Comparison of ENCODE assay signal across 33 cellular contexts in the genomic region with DNA sequence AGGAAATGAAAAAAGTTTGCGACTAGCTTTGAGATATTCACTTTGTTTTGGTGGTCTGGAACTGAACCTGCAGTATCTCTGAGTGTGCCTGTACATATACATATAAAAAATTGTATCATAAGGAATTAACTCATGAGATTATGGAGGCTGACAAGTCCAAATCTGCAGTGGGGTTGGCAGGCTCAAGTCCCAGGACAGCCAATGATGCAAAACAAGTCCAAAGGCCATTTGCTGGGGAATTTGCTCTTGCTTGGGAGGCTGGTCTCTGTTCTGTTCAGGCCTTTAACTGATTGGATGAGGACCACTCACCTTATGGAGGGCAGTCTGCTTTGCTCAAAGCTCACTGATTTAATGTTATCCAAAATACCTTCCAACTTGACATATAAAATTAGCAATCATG.
"Had no signal": no experiment of that assay in that cellular context is flagged by ENCODE, and none has a peak within 500 bp of the region (broad histone marks: within the 10 kb centered on the region; RNA-seq: fewer than 3 reads in every experiment).

No MANE protein-coding gene starts in this region.

- H3K4me3 Mint-ChIP-seq: activated B cell treated with CpG ODN at 0.5 μM for 24 hours; activated CD8-positive, alpha-beta T cell treated with anti-CD3 and anti-CD28 coated beads for 36 hours; activated naive CD8-positive, alpha-beta T cell; activated T-cell treated with anti-CD3 and anti-CD28 coated beads, Interleukin-2, amount 50 U/mL, for 4 hours; activated T-helper 17 cell treated with anti-CD3 and anti-CD28 coated beads, Interleukin-2, amount 50 U/mL, for 72 hours; central memory CD8-positive, alpha-beta T cell; dendritic cell treated with granulocyte-macrophage colony-stimulating factor and Interleukin-4, amounts not matched to agents 40 ng/mL and 50 ng/mL, for 4 days; T-helper 17 cell; T-helper 2 cell treated with Interferon-gamma antibody and Interleukin-4, amounts not matched to agents 5 μg/mL and 100 μg/mL, for 36 hours had no signal

- DNase-seq: activated B cell treated with CpG ODN at 0.5 μM for 24 hours; activated CD4-positive, alpha-beta T cell treated with anti-CD3 and anti-CD28 coated beads for 48 hours; activated CD4-positive, alpha-beta T cell treated with anti-CD3 and anti-CD28 coated beads, Interleukin-2, amount 50 U/mL, for 1 hour; activated CD4-positive, alpha-beta T cell treated with anti-CD3 and anti-CD28 coated beads, Interleukin-2, amount 50 U/mL, for 48 hours; activated CD8-positive, alpha-beta memory T cell treated with anti-CD3 and anti-CD28 coated beads for 24 hours; activated CD8-positive, alpha-beta T cell treated with anti-CD3 and anti-CD28 coated beads for 36 hours; activated effector memory CD4-positive, alpha-beta T cell treated with Interleukin-2 at 50 U/mL for 16 hours; activated gamma-delta T cell treated with Interleukin-2 at 50 U/mL for 16 hours; activated naive CD4-positive, alpha-beta T cell treated with anti-CD3 and anti-CD28 coated beads, Interleukin-2, amount 50 U/mL, for 16 hours; activated naive CD4-positive, alpha-beta T cell treated with Interleukin-2 at 50 U/mL for 16 hours; activated T-cell treated with anti-CD3 and anti-CD28 coated beads, Interleukin-2, amount 50 U/mL, for 4 hours; amniotic stem cell; anterior cingulate cortex; brain microvascular endothelial cell; dorsolateral prefrontal cortex; effector memory CD4-positive, alpha-beta T cell; erythroblast; foreskin keratinocyte; gastrocnemius medialis; SW 1271; T-helper 1 cell; T-helper 17 cell; T1000; WERI-Rb-1 had no signal

- H3K36me3 Mint-ChIP-seq: activated naive CD8-positive, alpha-beta T cell had no signal

- ATAC-seq: activated CD4-positive, CD25-positive, alpha-beta regulatory T cell treated with anti-CD3 and anti-CD28 coated beads, Interleukin-2, amount 50 U/mL, for 24 hours; activated CD8-positive, alpha-beta T cell treated with anti-CD3 and anti-CD28 coated beads for 36 hours; activated T-cell treated with anti-CD3 and anti-CD28 coated beads, Interleukin-2, amount 50 U/mL, for 4 hours; activated T-helper 17 cell treated with anti-CD3 and anti-CD28 coated beads, Interleukin-2, amount 50 U/mL, for 72 hours; foreskin keratinocyte; gastrocnemius medialis; T-helper 17 cell had no signal

- H3K9me3 ChIP-seq: esophagus muscularis mucosa, gastrocnemius medialis had no signal

- H3K9me3 Mint-ChIP-seq: activated B cell treated with CpG ODN at 0.5 μM for 24 hours; activated CD8-positive, alpha-beta T cell treated with anti-CD3 and anti-CD28 coated beads for 36 hours; activated T-cell treated with anti-CD3 and anti-CD28 coated beads, Interleukin-2, amount 50 U/mL, for 4 hours; activated T-helper 17 cell treated with anti-CD3 and anti-CD28 coated beads, Interleukin-2, amount 50 U/mL, for 72 hours; central memory CD8-positive, alpha-beta T cell; dendritic cell treated with granulocyte-macrophage colony-stimulating factor and Interleukin-4, amounts not matched to agents 40 ng/mL and 50 ng/mL, for 4 days; T-helper 2 cell treated with Interferon-gamma antibody and Interleukin-4, amounts not matched to agents 5 μg/mL and 100 μg/mL, for 36 hours had no signal

- H3K27me3 ChIP-seq: brain microvascular endothelial cell, dorsolateral prefrontal cortex, esophagus muscularis mucosa, foreskin keratinocyte, gastrocnemius medialis had no signal

- FAIRE-seq: astrocyte had no signal

- H3K4me1 ChIP-seq: foreskin keratinocyte had no signal

- H3K36me3 ChIP-seq: brain microvascular endothelial cell, esophagus muscularis mucosa, gastrocnemius medialis, WERI-Rb-1 had no signal

- H3K27ac Mint-ChIP-seq: activated B cell treated with CpG ODN at 0.5 μM for 24 hours; activated CD8-positive, alpha-beta T cell treated with anti-CD3 and anti-CD28 coated beads for 36 hours; activated naive CD8-positive, alpha-beta T cell; activated T-helper 17 cell treated with anti-CD3 and anti-CD28 coated beads, Interleukin-2, amount 50 U/mL, for 72 hours; dendritic cell treated with granulocyte-macrophage colony-stimulating factor and Interleukin-4, amounts not matched to agents 40 ng/mL and 50 ng/mL, for 4 days; T-helper 17 cell; T-helper 2 cell treated with Interferon-gamma antibody and Interleukin-4, amounts not matched to agents 5 μg/mL and 100 μg/mL, for 36 hours had no signal

- H3K27ac ChIP-seq: brain microvascular endothelial cell, coronary artery, dorsolateral prefrontal cortex, esophagus muscularis mucosa, foreskin keratinocyte, WERI-Rb-1 had no signal

- H3K4me1 Mint-ChIP-seq: activated T-helper 17 cell treated with anti-CD3 and anti-CD28 coated beads, Interleukin-2, amount 50 U/mL, for 72 hours; central memory CD8-positive, alpha-beta T cell; T-helper 17 cell had no signal

- H3K27me3 Mint-ChIP-seq: activated B cell treated with CpG ODN at 0.5 μM for 24 hours; activated CD8-positive, alpha-beta T cell treated with anti-CD3 and anti-CD28 coated beads for 36 hours; activated naive CD8-positive, alpha-beta T cell; activated T-helper 17 cell treated with anti-CD3 and anti-CD28 coated beads, Interleukin-2, amount 50 U/mL, for 72 hours; central memory CD8-positive, alpha-beta T cell; dendritic cell treated with granulocyte-macrophage colony-stimulating factor and Interleukin-4, amounts not matched to agents 40 ng/mL and 50 ng/mL, for 4 days; T-helper 17 cell had no signal

- H3K4me3 ChIP-seq: coronary artery, dorsolateral prefrontal cortex, esophagus muscularis mucosa, gastrocnemius medialis had no signal
